Comparison of ENCODE assay signal across 15 cellular contexts in genomic region chr17:77507116-77507885, GRCh38.
DNase-seq lines count a peak whose midpoint lies in the region; ATAC-seq and TF ChIP-seq lines count a peak whose summit lies in the region.
"Had no signal": no experiment of that assay in that cellular context is flagged by ENCODE, and none has a peak within 500 bp of the region (broad histone marks: within the 10 kb centered on the region; RNA-seq: fewer than 3 reads in every experiment).

No MANE protein-coding gene starts in this region.

- H3K36me3 Mint-ChIP-seq in chondrocyte (ENCODE audit: low read depth), result no peaks in the 10 kb centered on the region

- ATAC-seq in sciatic nerve (no peak), GM21515 (IDR thresholded peaks at IDR 0.05; ENCODE audit: unreplicated experiment) (no peak)
- ATAC-seq: gastroesophageal sphincter, GM12878 had no signal

- intact Hi-C loops in sciatic nerve (cut with DNase I), result no loop called here

- peak; percentile 13 for DNase-seq in activated T-cell treated with anti-CD3 and anti-CD28 coated beads, Interleukin-2, amount 50 U/mL, for 1 hour
- no peak for DNase-seq in activated T-cell treated with anti-CD3 and anti-CD28 coated beads for 4 hours
- DNase-seq in LNCaP clone FGC (ENCODE audit: low read depth), result no peak
- peak; percentile 86 for DNase-seq in chondrocyte (ENCODE audit: low spot score)
- peak; percentile 52 for DNase-seq in sciatic nerve (ENCODE audit: low spot score)
- DNase-seq in NCI-H1436 (lab: John Stamatoyannopoulos, UW), result no peak
- DNase-seq in OCI-M2 (lab: John Stamatoyannopoulos, UW; ENCODE audit: unreplicated experiment), result no peak
- DNase-seq: activated CD4-positive, CD25-positive, alpha-beta regulatory T cell; DND-41; effector CD8-positive, alpha-beta T cell; stimulated activated CD4-positive, alpha-beta T cell treated with anti-CD3 and anti-CD28 coated beads, Interleukin-4, amount 100 ng/mL, for 4 hours; stimulated activated naive B cell treated with anti-CD40 and anti-IgM and Interleukin-4, amounts not matched to agents 10 μg/mL and 1 μg/mL and 100 μg/mL, for 72 hours had no signal

- H3K27ac Mint-ChIP-seq in chondrocyte (ENCODE audit: unreplicated experiment), result no peak overlapping the region
- H3K27ac Mint-ChIP-seq: stimulated activated naive B cell treated with anti-CD40 and anti-IgM and Interleukin-4, amounts not matched to agents 10 μg/mL and 1 μg/mL and 100 μg/mL, for 72 hours had no signal

- TF ChIP-seq CTCF in LNCaP clone FGC (IDR thresholded peaks at IDR 0.05; ENCODE audit: control insufficient read depth, extremely low read depth, insufficient read depth) (0 out of 2 replicates have a peak, but pooled peaks have one; percentile 6), chondrocyte (IDR thresholded peaks at IDR 0.05) (peak; percentile 36)

- H3K4me3 Mint-ChIP-seq in chondrocyte (ENCODE audit: unreplicated experiment), result no peak overlapping the region
- H3K4me3 Mint-ChIP-seq: stimulated activated naive B cell treated with anti-CD40 and anti-IgM and Interleukin-4, amounts not matched to agents 10 μg/mL and 1 μg/mL and 100 μg/mL, for 72 hours had no signal

- no peak overlapping the region for H3K4me3 ChIP-seq in LNCaP clone FGC (ENCODE audit: low read depth, low read length)
- H3K4me3 ChIP-seq: gastroesophageal sphincter, GM12878 had no signal

- H3K27me3 Mint-ChIP-seq in chondrocyte (ENCODE audit: low read depth), result no peaks in the 10 kb centered on the region
- H3K27me3 Mint-ChIP-seq: stimulated activated naive B cell treated with anti-CD40 and anti-IgM and Interleukin-4, amounts not matched to agents 10 μg/mL and 1 μg/mL and 100 μg/mL, for 72 hours had no signal

- H3K4me1 Mint-ChIP-seq in chondrocyte (ENCODE audit: low read depth), result no peaks in the 10 kb centered on the region
- H3K4me1 Mint-ChIP-seq: stimulated activated naive B cell treated with anti-CD40 and anti-IgM and Interleukin-4, amounts not matched to agents 10 μg/mL and 1 μg/mL and 100 μg/mL, for 72 hours had no signal

- H3K9me3 Mint-ChIP-seq in chondrocyte (ENCODE audit: low read depth), result peaks cover 10% of the 10 kb centered on the region

Comparison
In these comparisons a context has a peak if more than half of its experiments do, and no peak if none do; other contexts are left out.
1. DNase-seq: peak in activated T-cell treated with anti-CD3 and anti-CD28 coated beads, Interleukin-2, amount 50 U/mL, for 1 hour (single experiment), chondrocyte (single experiment) and sciatic nerve (single experiment); none in activated T-cell treated with anti-CD3 and anti-CD28 coated beads for 4 hours (single experiment), LNCaP clone FGC (single experiment), NCI-H1436 (single experiment) and OCI-M2 (single experiment).